Comparison of ENCODE assay signal across 8 cellular contexts in genomic region chr12:24997970-24998582, GRCh38. TPM values are rescaled to one million over a fixed set of nuclear protein-coding genes. Genes with fewer than 3 reads are reported as not detected.
DNase-seq lines count a peak whose midpoint lies in the region; ATAC-seq, FAIRE-seq and TF ChIP-seq lines count a peak whose summit lies in the region.

No MANE protein-coding gene starts in this region.

- H3K27me3 ChIP-seq in keratinocyte (ENCODE audit: control insufficient read depth, extremely low read depth, insufficient read depth, low read length), result no peaks in the 10 kb centered on the region

- no peaks in the 10 kb centered on the region for H3K36me3 ChIP-seq in keratinocyte (ENCODE audit: control insufficient read depth in 2 of 2, extremely low read depth in 1 of 2, insufficient read depth in 2 of 2, low read length in 2 of 2)

- H3K27ac ChIP-seq in keratinocyte (ENCODE audit: control insufficient read depth, insufficient read depth, low read length), result no peak overlapping the region

- H3K4me2 ChIP-seq in keratinocyte (ENCODE audit: control insufficient read depth, extremely low read depth, insufficient read depth, low read depth, low read length), result peak overlapping the region; percentile 40

- no peaks in the 10 kb centered on the region for H3K9me3 Mint-ChIP-seq in progenitor cell of endocrine pancreas (ENCODE audit: low read depth)

- H3K36me3 Mint-ChIP-seq in progenitor cell of endocrine pancreas (ENCODE audit: insufficient read depth), result no peaks in the 10 kb centered on the region

- peak overlapping the region in 1 of 3 experiments; percentile 16 for H3K4me3 ChIP-seq in keratinocyte (ENCODE audit: control insufficient read depth in 2 of 3, extremely low read depth in 1 of 3, insufficient read depth in 2 of 3, low read depth in 1 of 3, low read length in 3 of 3)

- H3K4me3 Mint-ChIP-seq in progenitor cell of endocrine pancreas (ENCODE audit: low read depth), result no peak overlapping the region

- H3K9ac ChIP-seq in keratinocyte (ENCODE audit: control insufficient read depth, extremely low read depth, insufficient read depth, low read length), result no peak overlapping the region

- no peaks in the 10 kb centered on the region for H4K20me1 ChIP-seq in keratinocyte (ENCODE audit: control insufficient read depth, extremely low read depth, insufficient read depth, low read length)

- no peak for TF ChIP-seq CTCF in keratinocyte (optimal IDR thresholded peaks at IDR 0.05 in 1 of 3, IDR thresholded peaks at IDR 0.05 in 1 of 3, conservative IDR thresholded peaks at IDR 0.05 in 1 of 3; ENCODE audit: extremely low read depth in 1 of 3, insufficient read depth in 2 of 3, low read length in 3 of 3)
- no peak for TF ChIP-seq CTCF in progenitor cell of endocrine pancreas (IDR thresholded peaks at IDR 0.05; ENCODE audit: unreplicated experiment)

- FAIRE-seq in keratinocyte (lab: Jason Lieb, UNC), result peak; percentile 73

- peaks cover 10% of the 10 kb centered on the region for H3K4me1 ChIP-seq in keratinocyte (ENCODE audit: control insufficient read depth, extremely low read depth, insufficient read depth, low read length)

- H3K79me2 ChIP-seq in keratinocyte (ENCODE audit: control insufficient read depth, insufficient read depth, low read length), result no peaks in the 10 kb centered on the region

- H2AFZ ChIP-seq in keratinocyte (ENCODE audit: control insufficient read depth, low read length), result no peak overlapping the region

- DNase-seq in activated CD4-positive, CD25-positive, alpha-beta regulatory T cell (lab: John Stamatoyannopoulos, UW), result no peak
- DNase-seq in NCI-H82 (lab: John Stamatoyannopoulos, UW), result peak; percentile 80
- DNase-seq in keratinocyte (ENCODE audit: low read depth, low spot score), result peak; percentile 36
- no peak for DNase-seq in NCI-H748 (lab: John Stamatoyannopoulos, UW; ENCODE audit: unreplicated experiment)
- DNase-seq in progenitor cell of endocrine pancreas (ENCODE audit: low spot score, unreplicated experiment), result no peak
- no peak for DNase-seq in SK-N-DZ (ENCODE audit: low spot score)

- dilution Hi-C loops in keratinocyte (cut with MboI; ENCODE audit: extremely low pct_ligation_motif_present, low sequenced_read_pairs), result no loop called here

- ATAC-seq in activated CD4-positive, CD25-positive, alpha-beta regulatory T cell treated with anti-CD3 and anti-CD28 coated beads, Interleukin-2, amount 50 U/mL, for 24 hours, result peak; percentile 87 to 90
- peak; percentile 75 for ATAC-seq in HG02763 (IDR thresholded peaks at IDR 0.05; ENCODE audit: unreplicated experiment)

- no peaks in the 10 kb centered on the region for H3K9me1 ChIP-seq in keratinocyte (ENCODE audit: control insufficient read depth, extremely low read depth, insufficient read depth, low read length)

- no peaks in the 10 kb centered on the region for H3K4me1 Mint-ChIP-seq in progenitor cell of endocrine pancreas (ENCODE audit: low read depth)

- H3K9me3 ChIP-seq in keratinocyte (ENCODE audit: control insufficient read depth, low read depth, low read length), result no peaks in the 10 kb centered on the region

- H3K27ac Mint-ChIP-seq in progenitor cell of endocrine pancreas, result no peak overlapping the region

- peaks cover 3% of the 10 kb centered on the region for H3K27me3 Mint-ChIP-seq in progenitor cell of endocrine pancreas

RNA-seq across cellular contexts. Expression of gene BCAT1, which starts 49.2 kb away (rescaled TPM):
- 2.5 to 6.5 TPM (median 3.3 TPM) in 3 replicates for polyA plus RNA-seq in keratinocyte
- 3.4 TPM for polyA plus RNA-seq in keratinocyte (2011; ENCODE audit: low read depth)
- polyA plus RNA-seq in keratinocyte (2011; cell fraction: cytosol; rRNA removed), result 3.3 and 4.3 TPM in 2 replicates
- polyA plus RNA-seq in keratinocyte (2011; cell fraction: nucleus; rRNA removed), result 2.1 and 3.8 TPM in 2 replicates
- polyA plus RNA-seq in keratinocyte (2012; ENCODE audit: low replicate concordance), result 2.1 and 13.2 TPM in 2 replicates
- polyA minus RNA-seq in keratinocyte, result 8.1 to 14.4 TPM (median 12.3 TPM) in 3 replicates
- 7.5 TPM for polyA minus RNA-seq in keratinocyte (2011; cell fraction: cytosol; rRNA and poly(A)+ RNA removed)
- polyA minus RNA-seq in keratinocyte (2011; cell fraction: nucleus; rRNA and poly(A)+ RNA removed), result 3.7 and 9.1 TPM in 2 replicates
- total RNA-seq in progenitor cell of endocrine pancreas, result 52.9 and 65.8 TPM in 2 replicates
- polyA plus RNA-seq in SK-N-DZ (2014; cell fraction: cytosol; rRNA removed), result 70.1 and 74.8 TPM in 2 replicates
- 41.3 and 41.6 TPM in 2 replicates for polyA plus RNA-seq in SK-N-DZ (2014; cell fraction: nucleus; rRNA removed)

Comparison
In these comparisons a context has a peak if more than half of its experiments do, and no peak if none do; other contexts are left out.
1. DNase-seq: peak in NCI-H82 (single experiment) and keratinocyte (single experiment); none in activated CD4-positive, CD25-positive, alpha-beta regulatory T cell (0 of 4), NCI-H748 (single experiment), progenitor cell of endocrine pancreas (single experiment) and SK-N-DZ (single experiment).